10 cellular contexts compared by ENCODE assay signal in the genomic region with DNA sequence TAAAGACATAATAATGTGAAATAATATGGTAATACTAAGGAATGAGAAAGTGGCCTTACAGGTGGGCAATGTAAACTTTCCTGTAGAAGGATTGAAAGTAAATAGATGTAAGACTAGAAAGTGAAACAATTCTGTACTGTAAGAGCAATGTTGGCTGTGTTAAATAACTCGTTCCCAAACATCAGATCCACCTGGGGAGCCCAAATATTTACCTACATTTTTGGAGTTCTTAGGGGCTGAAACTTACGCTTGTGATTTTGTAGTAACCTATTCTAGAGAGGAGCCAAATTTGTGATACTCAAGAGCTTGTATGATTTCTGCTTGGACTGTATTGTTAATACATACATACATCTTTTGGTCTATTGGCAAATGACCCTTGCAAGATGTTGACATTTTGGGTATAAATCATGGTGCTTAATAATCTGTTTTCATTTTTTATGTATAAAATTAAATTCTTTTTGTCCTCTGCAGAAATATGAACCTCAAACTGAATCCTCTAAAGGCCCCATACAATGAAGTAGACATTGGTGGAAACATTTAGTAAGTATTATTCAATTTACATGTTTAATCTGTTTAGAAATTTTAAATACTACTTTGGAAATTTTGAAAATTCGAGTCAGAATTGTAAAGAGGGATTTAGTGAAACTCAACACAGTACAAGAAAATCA. TPM values are rescaled to one million over a fixed set of nuclear protein-coding genes. Genes with fewer than 3 reads are reported as not detected.
A peak's percentile ranks its signal among the peaks of the same experiment; 100 is the strongest.
DNase-seq lines count a peak whose midpoint lies in the region; ATAC-seq and TF ChIP-seq lines count a peak whose summit lies in the region.
"Had no signal": no experiment of that assay in that cellular context is flagged by ENCODE, and none has a peak within 500 bp of the region (broad histone marks: within the 10 kb centered on the region; RNA-seq: fewer than 3 reads in every experiment).

No MANE protein-coding gene starts in this region.

- no peaks in the 10 kb centered on the region for H3K9me3 Mint-ChIP-seq in activated T-cell treated with anti-CD3 and anti-CD28 coated beads, Interleukin-2, amount 50 U/mL, for 72 hours
- H3K9me3 Mint-ChIP-seq in activated CD8-positive, alpha-beta T cell treated with anti-CD3 and anti-CD28 coated beads for 36 hours: peaks cover 6% of the 10 kb centered on the region

- H3K4me1 ChIP-seq in left lung (peaks cover 16 to 96% of the 10 kb centered on the region in 2 donors), subcutaneous abdominal adipose tissue (ENCODE audit: control insufficient read depth in 5 of 5, insufficient read depth in 5 of 5, low read length in 5 of 5) (peaks cover 2 to 39% (median 30%) of the 10 kb centered on the region in 5 donors)

- H3K36me3 ChIP-seq in left lung: peaks cover 0 to 89% of the 10 kb centered on the region in 2 donors
- H3K36me3 ChIP-seq in subcutaneous abdominal adipose tissue (ENCODE audit: control insufficient read depth in 5 of 5, insufficient read depth in 5 of 5, low read length in 5 of 5): peaks cover 33 to 72% (median 45%) of the 10 kb centered on the region in 5 donors

- H3K4me3 Mint-ChIP-seq in activated T-cell treated with anti-CD3 and anti-CD28 coated beads, Interleukin-2, amount 50 U/mL, for 72 hours: peak overlapping the region; percentile 81 to 82
- H3K4me3 Mint-ChIP-seq in activated CD8-positive, alpha-beta T cell treated with anti-CD3 and anti-CD28 coated beads for 36 hours: peak overlapping the region; percentile 69

- TF ChIP-seq CTCF in activated CD8-positive, alpha-beta T cell treated with anti-CD3 and anti-CD28 coated beads for 36 hours (IDR thresholded peaks at IDR 0.05): no peak
- TF ChIP-seq CTCF in left lung (IDR thresholded peaks at IDR 0.05): no peak

- no peaks in the 10 kb centered on the region for H3K9me3 ChIP-seq in left lung
- no peaks in the 10 kb centered on the region for H3K9me3 ChIP-seq in subcutaneous abdominal adipose tissue (ENCODE audit: control insufficient read depth in 5 of 5, low read length in 5 of 5)

- peak overlapping the region; percentile 41 to 100 for H3K27ac ChIP-seq in left lung
- H3K27ac ChIP-seq in subcutaneous abdominal adipose tissue (ENCODE audit: low read depth, low read length): peak overlapping the region; percentile 14

- H3K27me3 ChIP-seq in left lung: no peaks in the 10 kb centered on the region
- H3K27me3 ChIP-seq in subcutaneous abdominal adipose tissue (ENCODE audit: control insufficient read depth in 5 of 5, insufficient read depth in 4 of 5, low read length in 5 of 5): no peaks in the 10 kb centered on the region

- ATAC-seq in activated T-cell treated with anti-CD3 and anti-CD28 coated beads, Interleukin-2, amount 50 U/mL, for 72 hours (replicated peaks in 1 of 2): no peak
- ATAC-seq in activated CD8-positive, alpha-beta T cell treated with anti-CD3 and anti-CD28 coated beads for 36 hours: no peak
- ATAC-seq in left lung (peak; percentile 3), GM21360 (IDR thresholded peaks at IDR 0.05; ENCODE audit: unreplicated experiment) (no peak), GM21367 (IDR thresholded peaks at IDR 0.05; ENCODE audit: unreplicated experiment) (no peak)
- ATAC-seq: HCT116 had no signal

- CTCF ChIA-PET in activated CD8-positive, alpha-beta T cell treated with anti-CD3 and anti-CD28 coated beads for 36 hours (lab: Charles Lee): interaction anchor here (1.8 kb wide), 1 partner anchor 9 kb away, joined by 5 read pairs; a partner anchor contains a TSS

- H3K27me3 Mint-ChIP-seq in activated T-cell treated with anti-CD3 and anti-CD28 coated beads, Interleukin-2, amount 50 U/mL, for 72 hours (ENCODE audit: low read depth): no peaks in the 10 kb centered on the region
- H3K27me3 Mint-ChIP-seq in activated CD8-positive, alpha-beta T cell treated with anti-CD3 and anti-CD28 coated beads for 36 hours: no peaks in the 10 kb centered on the region

- POLR2A ChIA-PET in activated CD8-positive, alpha-beta T cell treated with anti-CD3 and anti-CD28 coated beads for 36 hours (lab: Charles Lee): interaction anchor here (0.6 to 19.7 kb wide), 5 partner anchors 9 to 82 kb away, joined by 3 to 642 read pairs (median 41); a partner anchor contains a TSS

- no peak for DNase-seq in activated T-cell treated with anti-CD3 and anti-CD28 coated beads, Interleukin-2, amount 50 U/mL, for 72 hours
- DNase-seq in activated T-cell treated with anti-CD3 and anti-CD28 coated beads, Interleukin-2, amount 50 U/mL, for 48 hours: no peak
- no peak for DNase-seq in activated CD8-positive, alpha-beta T cell treated with anti-CD3 and anti-CD28 coated beads for 36 hours
- DNase-seq in left lung: no peak
- DNase-seq in central memory CD4-positive, alpha-beta T cell: no peak
- DNase-seq: NCI-H526 treated with DMSO at 0.1 percent for 48 hours had no signal

- peaks cover 97% of the 10 kb centered on the region for H3K4me1 Mint-ChIP-seq in activated T-cell treated with anti-CD3 and anti-CD28 coated beads, Interleukin-2, amount 50 U/mL, for 72 hours (ENCODE audit: low read depth)
- H3K4me1 Mint-ChIP-seq in activated CD8-positive, alpha-beta T cell treated with anti-CD3 and anti-CD28 coated beads for 36 hours (ENCODE audit: low read depth): peaks cover 76% of the 10 kb centered on the region

- intact Hi-C loops in activated CD8-positive, alpha-beta T cell treated with anti-CD3 and anti-CD28 coated beads for 36 hours (cut with micrococcal nuclease): no loop called here
- intact Hi-C loops in left lung (cut with DNase I): no loop called here

- H3K36me3 Mint-ChIP-seq in activated T-cell treated with anti-CD3 and anti-CD28 coated beads, Interleukin-2, amount 50 U/mL, for 72 hours (ENCODE audit: insufficient read depth in 2 of 2): peaks cover 22 to 71% of the 10 kb centered on the region in 2 donors
- H3K36me3 Mint-ChIP-seq in activated CD8-positive, alpha-beta T cell treated with anti-CD3 and anti-CD28 coated beads for 36 hours (ENCODE audit: low read depth): peaks cover 79% of the 10 kb centered on the region

- no peak overlapping the region for H3K9ac ChIP-seq in subcutaneous abdominal adipose tissue (ENCODE audit: low read length in 5 of 5)

- H3K4me3 ChIP-seq in left lung (no peak overlapping the region), subcutaneous abdominal adipose tissue (ENCODE audit: low read depth in 1 of 5, low read length in 5 of 5) (no peak overlapping the region)

- H3K27ac Mint-ChIP-seq in activated T-cell treated with anti-CD3 and anti-CD28 coated beads, Interleukin-2, amount 50 U/mL, for 72 hours: peak overlapping the region; percentile 85
- peak overlapping the region; percentile 77 for H3K27ac Mint-ChIP-seq in activated CD8-positive, alpha-beta T cell treated with anti-CD3 and anti-CD28 coated beads for 36 hours

RNA-seq across cellular contexts. Expression of a gene that starts 8.5 kb away (rescaled TPM):
- 100 to 1,000 TPM; 208 to 246 TPM for total RNA-seq in activated T-cell treated with anti-CD3 and anti-CD28 coated beads, Interleukin-2, amount 50 U/mL, for 72 hours
- total RNA-seq in activated CD8-positive, alpha-beta T cell treated with anti-CD3 and anti-CD28 coated beads for 36 hours: 100 to 1,000 TPM; 124 to 138 TPM
- total RNA-seq in left lung: 100 to 1,000 TPM; 128 to 135 TPM
